35 cellular contexts compared by ENCODE assay signal in genomic region chr11:114605370-114605769, GRCh38. TPM values are rescaled to one million over a fixed set of nuclear protein-coding genes. Genes with fewer than 3 reads are reported as not detected.
"Had no signal": no experiment of that assay in that cellular context is flagged by ENCODE, and none has a peak within 500 bp of the region (broad histone marks: within the 10 kb centered on the region; RNA-seq: fewer than 3 reads in every experiment).

No MANE protein-coding gene starts in this region.

- H3K4me3 Mint-ChIP-seq: activated CD4-positive, alpha-beta memory T cell treated with anti-CD3 and anti-CD28 coated beads for 36 hours; activated CD8-positive, alpha-beta memory T cell treated with anti-CD3 and anti-CD28 coated beads, Interleukin-2, amount 10 ng/mL, durations not matched to agents 7 days and 5 days; activated CD8-positive, alpha-beta T cell treated with anti-CD3 and anti-CD28 coated beads, Interleukin-2, amount 10 ng/mL, durations not matched to agents 7 days and 5 days; activated naive CD4-positive, alpha-beta T cell treated with anti-CD3 and anti-CD28 coated beads for 36 hours; activated naive CD4-positive, alpha-beta T cell treated with anti-CD3 and anti-CD28 coated beads, Interleukin-2, amount 50 U/mL, for 24 hours; activated naive CD8-positive, alpha-beta T cell treated with anti-CD3 and anti-CD28 coated beads for 36 hours; activated naive CD8-positive, alpha-beta T cell treated with anti-CD3 and anti-CD28 coated beads, Interleukin-2, amount 50 U/mL, for 24 hours; activated T-helper 1 cell treated with anti-CD3 and anti-CD28 coated beads, Interleukin-12 subunit alpha, Interleukin-12 subunit beta, Interleukin-2, Interleukin-4 antibody, amounts not matched to agents 30 ng/mL and 10 ng/mL and 1 ng/mL, durations not matched to agents 14 hours and 24 hours and 36 hours had no signal

- H3K4me3 ChIP-seq: adrenal gland, body of pancreas, gastroesophageal sphincter, heart right ventricle had no signal

- H3K4me1 ChIP-seq: adrenal gland, body of pancreas, gastroesophageal sphincter, heart right ventricle had no signal

- H3K36me3 ChIP-seq: adrenal gland, gastroesophageal sphincter, heart right ventricle had no signal

- DNase-seq: activated CD4-positive, alpha-beta memory T cell treated with anti-CD3 and anti-CD28 coated beads for 36 hours; activated CD4-positive, alpha-beta T cell treated with anti-CD3 and anti-CD28 coated beads for 1 hour; activated CD4-positive, alpha-beta T cell treated with anti-CD3 and anti-CD28 coated beads for 4 hours; activated CD4-positive, alpha-beta T cell treated with anti-CD3 and anti-CD28 coated beads, Interleukin-2, amount 50 U/mL, for 1 hour; activated CD4-positive, CD25-positive, alpha-beta regulatory T cell; activated CD8-positive, alpha-beta memory T cell treated with anti-CD3 and anti-CD28 coated beads, Interleukin-2, amount 10 ng/mL, durations not matched to agents 7 days and 5 days; activated CD8-positive, alpha-beta memory T cell treated with anti-CD3 and anti-CD28 coated beads, Interleukin-2, amount 50 U/mL, for 4 hours; activated CD8-positive, alpha-beta T cell treated with anti-CD3 and anti-CD28 coated beads, Interleukin-2, amount 10 ng/mL, durations not matched to agents 7 days and 5 days; activated effector memory CD4-positive, alpha-beta T cell treated with anti-CD3 and anti-CD28 coated beads, Interleukin-2, amount 50 U/mL, for 16 hours; activated naive CD4-positive, alpha-beta T cell treated with anti-CD3 and anti-CD28 coated beads for 36 hours; activated naive CD8-positive, alpha-beta T cell treated with anti-CD3 and anti-CD28 coated beads for 36 hours; activated naive CD8-positive, alpha-beta T cell treated with anti-CD3 and anti-CD28 coated beads, Interleukin-2, amount 50 U/mL, for 24 hours; activated T-cell treated with anti-CD3 and anti-CD28 coated beads, Interleukin-2, amount 50 U/mL, for 1 hour; activated T-cell treated with anti-CD3 and anti-CD28 coated beads, Interleukin-2, amount 50 U/mL, for 48 hours; adrenal gland; amygdala; aorta; body of pancreas; caudate nucleus; effector CD8-positive, alpha-beta T cell; foreskin melanocyte; heart right ventricle; T-helper 2 cell had no signal

- H3K9me3 ChIP-seq: adrenal gland, body of pancreas, gastroesophageal sphincter had no signal

- H3K27me3 Mint-ChIP-seq: activated CD4-positive, alpha-beta memory T cell treated with anti-CD3 and anti-CD28 coated beads for 36 hours; activated CD8-positive, alpha-beta memory T cell treated with anti-CD3 and anti-CD28 coated beads, Interleukin-2, amount 10 ng/mL, durations not matched to agents 7 days and 5 days; activated naive CD4-positive, alpha-beta T cell treated with anti-CD3 and anti-CD28 coated beads, Interleukin-2, amount 50 U/mL, for 24 hours; activated naive CD8-positive, alpha-beta T cell treated with anti-CD3 and anti-CD28 coated beads for 36 hours; activated naive CD8-positive, alpha-beta T cell treated with anti-CD3 and anti-CD28 coated beads, Interleukin-2, amount 50 U/mL, for 24 hours had no signal

- H3K4me1 Mint-ChIP-seq: activated CD8-positive, alpha-beta memory T cell treated with anti-CD3 and anti-CD28 coated beads, Interleukin-2, amount 10 ng/mL, durations not matched to agents 7 days and 5 days; activated naive CD4-positive, alpha-beta T cell treated with anti-CD3 and anti-CD28 coated beads, Interleukin-2, amount 50 U/mL, for 24 hours; activated naive CD8-positive, alpha-beta T cell treated with anti-CD3 and anti-CD28 coated beads for 36 hours; activated naive CD8-positive, alpha-beta T cell treated with anti-CD3 and anti-CD28 coated beads, Interleukin-2, amount 50 U/mL, for 24 hours had no signal

- H3K27me3 ChIP-seq: adrenal gland, body of pancreas, gastroesophageal sphincter, heart right ventricle had no signal

- H3K36me3 Mint-ChIP-seq: activated CD4-positive, alpha-beta memory T cell treated with anti-CD3 and anti-CD28 coated beads for 36 hours; activated CD8-positive, alpha-beta memory T cell treated with anti-CD3 and anti-CD28 coated beads, Interleukin-2, amount 10 ng/mL, durations not matched to agents 7 days and 5 days; activated naive CD4-positive, alpha-beta T cell treated with anti-CD3 and anti-CD28 coated beads, Interleukin-2, amount 50 U/mL, for 24 hours; activated naive CD8-positive, alpha-beta T cell treated with anti-CD3 and anti-CD28 coated beads for 36 hours had no signal

- ATAC-seq: activated CD8-positive, alpha-beta memory T cell treated with anti-CD3 and anti-CD28 coated beads, Interleukin-2, amount 10 ng/mL, durations not matched to agents 7 days and 5 days; activated CD8-positive, alpha-beta T cell treated with anti-CD3 and anti-CD28 coated beads, Interleukin-2, amount 10 ng/mL, durations not matched to agents 7 days and 5 days; activated naive CD8-positive, alpha-beta T cell treated with anti-CD3 and anti-CD28 coated beads, Interleukin-2, amount 50 U/mL, for 24 hours; body of pancreas; esophagus mucosa; gastroesophageal sphincter; heart right ventricle had no signal

- H3K27ac ChIP-seq: adrenal gland, body of pancreas, gastroesophageal sphincter, heart right ventricle had no signal

- FAIRE-seq: colon had no signal

- H3K27ac Mint-ChIP-seq: activated CD4-positive, alpha-beta memory T cell treated with anti-CD3 and anti-CD28 coated beads for 36 hours; activated CD8-positive, alpha-beta memory T cell treated with anti-CD3 and anti-CD28 coated beads, Interleukin-2, amount 10 ng/mL, durations not matched to agents 7 days and 5 days; activated CD8-positive, alpha-beta T cell treated with anti-CD3 and anti-CD28 coated beads, Interleukin-2, amount 10 ng/mL, durations not matched to agents 7 days and 5 days; activated naive CD4-positive, alpha-beta T cell treated with anti-CD3 and anti-CD28 coated beads for 36 hours; activated naive CD4-positive, alpha-beta T cell treated with anti-CD3 and anti-CD28 coated beads, Interleukin-2, amount 50 U/mL, for 24 hours; activated naive CD8-positive, alpha-beta T cell treated with anti-CD3 and anti-CD28 coated beads for 36 hours; activated naive CD8-positive, alpha-beta T cell treated with anti-CD3 and anti-CD28 coated beads, Interleukin-2, amount 50 U/mL, for 24 hours; activated T-helper 1 cell treated with anti-CD3 and anti-CD28 coated beads, Interleukin-12 subunit alpha, Interleukin-12 subunit beta, Interleukin-2, Interleukin-4 antibody, amounts not matched to agents 30 ng/mL and 10 ng/mL and 1 ng/mL, durations not matched to agents 14 hours and 24 hours and 36 hours; activated T-helper 2 cell treated with anti-CD3 and anti-CD28 coated beads, Interferon-gamma antibody, Interleukin-2, Interleukin-4, amounts not matched to agents 10 μg/mL and 5 μg/mL and 100 μg/mL, durations not matched to agents 14 hours and 24 hours and 36 hours had no signal

- H3K9me3 Mint-ChIP-seq: activated naive CD4-positive, alpha-beta T cell treated with anti-CD3 and anti-CD28 coated beads for 36 hours; activated naive CD4-positive, alpha-beta T cell treated with anti-CD3 and anti-CD28 coated beads, Interleukin-2, amount 50 U/mL, for 24 hours; activated naive CD8-positive, alpha-beta T cell treated with anti-CD3 and anti-CD28 coated beads for 36 hours had no signal

RNA-seq across cellular contexts. Expression of gene NXPE4, which starts 9.8 kb away (rescaled TPM):
- total RNA-seq: activated CD4-positive, alpha-beta memory T cell treated with anti-CD3 and anti-CD28 coated beads for 36 hours; activated CD8-positive, alpha-beta memory T cell treated with anti-CD3 and anti-CD28 coated beads for 36 hours; activated CD8-positive, alpha-beta memory T cell treated with anti-CD3 and anti-CD28 coated beads, Interleukin-2, amount 10 ng/mL, durations not matched to agents 7 days and 5 days; activated CD8-positive, alpha-beta T cell treated with anti-CD3 and anti-CD28 coated beads, Interleukin-2, amount 10 ng/mL, durations not matched to agents 7 days and 5 days; activated naive CD4-positive, alpha-beta T cell treated with anti-CD3 and anti-CD28 coated beads for 36 hours; activated naive CD8-positive, alpha-beta T cell treated with anti-CD3 and anti-CD28 coated beads for 36 hours; activated T-helper 1 cell treated with anti-CD3 and anti-CD28 coated beads, Interleukin-12 subunit alpha, Interleukin-12 subunit beta, Interleukin-2, Interleukin-4 antibody, amounts not matched to agents 30 ng/mL and 10 ng/mL and 1 ng/mL, durations not matched to agents 14 hours and 24 hours and 36 hours; activated T-helper 2 cell treated with anti-CD3 and anti-CD28 coated beads, Interferon-gamma antibody, Interleukin-2, Interleukin-4, amounts not matched to agents 10 μg/mL and 5 μg/mL and 100 μg/mL, durations not matched to agents 14 hours and 24 hours and 36 hours; adrenal gland; body of pancreas; chondrocyte; dermis microvascular lymphatic vessel endothelial cell; epithelial cell of proximal tubule; esophagus mucosa; glomerular endothelial cell; heart right ventricle; T-helper 1 cell treated with Interleukin-12 subunit alpha and Interleukin-12 subunit beta and Interleukin-4 antibody, amounts not matched to agents 30 ng/mL and 1 ng/mL, for 36 hours had no signal
- polyA plus RNA-seq: adrenal gland, heart right ventricle had no signal

RNA-seq across cellular contexts. Expression of gene NXPE1, which starts 45.7 kb away (rescaled TPM):
- total RNA-seq: activated CD4-positive, alpha-beta memory T cell treated with anti-CD3 and anti-CD28 coated beads for 36 hours; activated CD8-positive, alpha-beta memory T cell treated with anti-CD3 and anti-CD28 coated beads for 36 hours; activated CD8-positive, alpha-beta memory T cell treated with anti-CD3 and anti-CD28 coated beads, Interleukin-2, amount 10 ng/mL, durations not matched to agents 7 days and 5 days; activated CD8-positive, alpha-beta T cell treated with anti-CD3 and anti-CD28 coated beads, Interleukin-2, amount 10 ng/mL, durations not matched to agents 7 days and 5 days; activated naive CD4-positive, alpha-beta T cell treated with anti-CD3 and anti-CD28 coated beads for 36 hours; activated naive CD8-positive, alpha-beta T cell treated with anti-CD3 and anti-CD28 coated beads for 36 hours; activated T-helper 1 cell treated with anti-CD3 and anti-CD28 coated beads, Interleukin-12 subunit alpha, Interleukin-12 subunit beta, Interleukin-2, Interleukin-4 antibody, amounts not matched to agents 30 ng/mL and 10 ng/mL and 1 ng/mL, durations not matched to agents 14 hours and 24 hours and 36 hours; activated T-helper 2 cell treated with anti-CD3 and anti-CD28 coated beads, Interferon-gamma antibody, Interleukin-2, Interleukin-4, amounts not matched to agents 10 μg/mL and 5 μg/mL and 100 μg/mL, durations not matched to agents 14 hours and 24 hours and 36 hours; aorta; body of pancreas; chondrocyte; dermis microvascular lymphatic vessel endothelial cell; epithelial cell of proximal tubule; esophagus mucosa; gastroesophageal sphincter; glomerular endothelial cell; heart right ventricle; T-helper 1 cell treated with Interleukin-12 subunit alpha and Interleukin-12 subunit beta and Interleukin-4 antibody, amounts not matched to agents 30 ng/mL and 1 ng/mL, for 36 hours had no signal
- polyA plus RNA-seq: adrenal gland had no signal
